8 cellular contexts compared by ENCODE assay signal in the genomic region with DNA sequence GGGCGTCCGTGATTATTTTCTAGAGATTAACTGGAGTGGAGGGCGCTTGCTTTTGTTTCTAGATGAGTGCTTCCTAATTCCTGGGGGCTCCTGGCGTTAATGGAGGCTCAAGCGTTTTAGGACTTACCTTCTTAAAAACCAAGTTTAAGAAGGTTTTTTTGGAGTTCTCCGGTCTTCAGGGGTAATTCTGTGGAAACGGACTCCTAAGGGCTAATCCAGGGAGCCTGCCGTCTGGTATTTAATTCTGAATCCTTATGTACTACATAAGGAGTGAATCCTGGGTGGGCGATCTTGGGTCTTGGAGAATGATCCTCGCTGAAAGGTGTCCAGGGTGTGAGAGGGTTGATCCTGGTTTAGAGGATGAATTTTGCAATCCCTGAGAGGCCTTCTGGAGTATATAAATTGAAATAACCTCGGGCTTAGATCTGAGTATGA. TPM values are rescaled to one million over a fixed set of nuclear protein-coding genes. Genes with fewer than 3 reads are reported as not detected.
DNase-seq lines count a peak whose midpoint lies in the region; ATAC-seq and TF ChIP-seq lines count a peak whose summit lies in the region.

No MANE protein-coding gene starts in this region.

- H3K27ac ChIP-seq in DND-41 (ENCODE audit: low read length) (peak overlapping the region; percentile 86), RWPE2 (ENCODE audit: poor library complexity, severe bottlenecking) (peak overlapping the region; percentile 90), esophagus muscularis mucosa (replicated peaks in 1 of 4) (peak overlapping the region; percentile 93 to 97 (median 94))

- WGBS in esophagus muscularis mucosa, result under 1% methylated on average over 11 of the region's 11 CpGs

- peaks cover 20% of the 10 kb centered on the region for H3K4me1 Mint-ChIP-seq in progenitor cell of endocrine pancreas (ENCODE audit: low read depth)

- H3K27me3 Mint-ChIP-seq in progenitor cell of endocrine pancreas, result no peaks in the 10 kb centered on the region

- no peaks in the 10 kb centered on the region for H3K9me3 Mint-ChIP-seq in progenitor cell of endocrine pancreas (ENCODE audit: low read depth)

- peak overlapping the region; percentile 93 for H3K9ac ChIP-seq in DND-41 (ENCODE audit: low read depth, low read length)

- H3K4me3 Mint-ChIP-seq in progenitor cell of endocrine pancreas (ENCODE audit: low read depth), result peak overlapping the region; percentile 94

- H3K36me3 ChIP-seq in DND-41 (ENCODE audit: insufficient read depth, low read length), result peaks cover 51% of the 10 kb centered on the region
- peaks cover 58% of the 10 kb centered on the region for H3K36me3 ChIP-seq in RWPE2 (ENCODE audit: low read depth)
- H3K36me3 ChIP-seq in esophagus muscularis mucosa, result peaks cover 40 to 57% (median 48%) of the 10 kb centered on the region in 4 donors

- H3K4me2 ChIP-seq in DND-41 (ENCODE audit: insufficient read depth, low read length), result peak overlapping the region; percentile 92

- peaks cover 36% of the 10 kb centered on the region for H3K79me2 ChIP-seq in DND-41 (ENCODE audit: insufficient read depth, low read length)

- H3K27me3 ChIP-seq in DND-41 (ENCODE audit: insufficient read depth, low read length, poor library complexity) (no peaks in the 10 kb centered on the region), RWPE2 (ENCODE audit: insufficient read depth, poor library complexity, severe bottlenecking) (no peaks in the 10 kb centered on the region), esophagus muscularis mucosa (no peaks in the 10 kb centered on the region)

- H3K4me3 ChIP-seq in DND-41 (ENCODE audit: low read depth in 1 of 2, low read length in 2 of 2) (peak overlapping the region; percentile 72 to 82), RWPE2 (ENCODE audit: severe bottlenecking) (peak overlapping the region; percentile 86), esophagus muscularis mucosa (peak overlapping the region; percentile 71 to 91 (median 84))

- DNase-seq in DND-41, result no peak
- DNase-seq in RWPE2 (ENCODE audit: low spot score), result no peak
- DNase-seq in esophagus muscularis mucosa (ENCODE audit: extremely low spot score), result no peak
- DNase-seq in progenitor cell of endocrine pancreas (ENCODE audit: low spot score, unreplicated experiment), result no peak
- no peak for DNase-seq in putamen (ENCODE audit: low spot score)
- DNase-seq in inferior parietal cortex (ENCODE audit: extremely low spot score), result no peak
- DNase-seq in AG08396 (ENCODE audit: low spot score), result no peak

- peaks cover 23% of the 10 kb centered on the region for H3K36me3 Mint-ChIP-seq in progenitor cell of endocrine pancreas (ENCODE audit: insufficient read depth)

- TF ChIP-seq CTCF in DND-41 (IDR thresholded peaks at IDR 0.05; ENCODE audit: borderline replicate concordance, extremely low read depth, low read length, poor library complexity, severe bottlenecking) (no peak), RWPE2 (IDR thresholded peaks at IDR 0.05; ENCODE audit: poor library complexity, severe bottlenecking) (no peak), esophagus muscularis mucosa (IDR thresholded peaks at IDR 0.05) (no peak), progenitor cell of endocrine pancreas (IDR thresholded peaks at IDR 0.05; ENCODE audit: unreplicated experiment) (no peak)

- no peak for TF ChIP-seq POLR2A in esophagus muscularis mucosa (IDR thresholded peaks at IDR 0.05; ENCODE audit: low read depth)

- no peak for TF ChIP-seq EP300 in esophagus muscularis mucosa (IDR thresholded peaks at IDR 0.05)

- intact Hi-C loops in esophagus muscularis mucosa (cut with DNase I), result no loop called here

- H3K27ac Mint-ChIP-seq in progenitor cell of endocrine pancreas, result peak overlapping the region; percentile 95

- peak overlapping the region; percentile 73 for H2AFZ ChIP-seq in DND-41 (ENCODE audit: low read depth, low read length)

- ATAC-seq in DND-41 (ENCODE audit: insufficient read depth, low read depth) (no peak), RWPE2 (ENCODE audit: low read depth) (no peak), GM21367 (IDR thresholded peaks at IDR 0.05; ENCODE audit: unreplicated experiment) (no peak)

- H3K9me3 ChIP-seq in DND-41 (ENCODE audit: insufficient read depth, low read length, severe bottlenecking) (no peaks in the 10 kb centered on the region), RWPE2 (ENCODE audit: severe bottlenecking) (no peaks in the 10 kb centered on the region), esophagus muscularis mucosa (no peaks in the 10 kb centered on the region)

- H4K20me1 ChIP-seq in DND-41 (ENCODE audit: insufficient read depth, low read length), result peaks cover 34% of the 10 kb centered on the region

- H3K4me1 ChIP-seq in DND-41 (ENCODE audit: insufficient read depth, low read length) (peaks cover 57% of the 10 kb centered on the region), RWPE2 (ENCODE audit: insufficient read depth, poor library complexity, severe bottlenecking) (no peaks in the 10 kb centered on the region), esophagus muscularis mucosa (peaks cover 31 to 60% (median 54%) of the 10 kb centered on the region in 4 donors)

RNA-seq across cellular contexts. Expression of gene RPS11, which starts 0.4 kb away (rescaled TPM):
- total RNA-seq in esophagus muscularis mucosa (1,000 to 10,000 TPM; 1,719 to 5,089 (median 3,692) TPM), progenitor cell of endocrine pancreas (2,272 and 2,377 TPM in 2 replicates)

RNA-seq across cellular contexts. Expression of gene RPL13A, which starts 9.2 kb away (rescaled TPM):
- total RNA-seq in esophagus muscularis mucosa, result 1,000 to 10,000 TPM; 1,843 to 3,096 (median 2,688) TPM
- total RNA-seq in progenitor cell of endocrine pancreas, result 2,665 and 2,783 TPM in 2 replicates

RNA-seq across cellular contexts. Expression of gene FCGRT, which starts 15.9 kb away (rescaled TPM):
- 100 to 1,000 TPM; 108 to 234 (median 170) TPM for total RNA-seq in esophagus muscularis mucosa
- total RNA-seq in progenitor cell of endocrine pancreas, result 153 and 169 TPM in 2 replicates

RNA-seq across cellular contexts. Expression of gene FLT3LG, which starts 22.6 kb away (rescaled TPM):
- total RNA-seq in esophagus muscularis mucosa (10 to 100 TPM in 2 of 4 donors, 1 to 10 TPM in 2; 5.5 to 11.5 (median 10.4) TPM), progenitor cell of endocrine pancreas (0.96 and 1.1 TPM in 2 replicates)

RNA-seq across cellular contexts. Expression of gene RCN3, which starts 31.2 kb away (rescaled TPM):
- total RNA-seq in esophagus muscularis mucosa, result 10 to 100 TPM in 3 of 4 donors, 1 to 10 TPM in 1; 9.8 to 22.4 (median 18.0) TPM
- 43.4 and 58.0 TPM in 2 replicates for total RNA-seq in progenitor cell of endocrine pancreas
